ENCODE assay signal across 26 cellular contexts in the genomic region with DNA sequence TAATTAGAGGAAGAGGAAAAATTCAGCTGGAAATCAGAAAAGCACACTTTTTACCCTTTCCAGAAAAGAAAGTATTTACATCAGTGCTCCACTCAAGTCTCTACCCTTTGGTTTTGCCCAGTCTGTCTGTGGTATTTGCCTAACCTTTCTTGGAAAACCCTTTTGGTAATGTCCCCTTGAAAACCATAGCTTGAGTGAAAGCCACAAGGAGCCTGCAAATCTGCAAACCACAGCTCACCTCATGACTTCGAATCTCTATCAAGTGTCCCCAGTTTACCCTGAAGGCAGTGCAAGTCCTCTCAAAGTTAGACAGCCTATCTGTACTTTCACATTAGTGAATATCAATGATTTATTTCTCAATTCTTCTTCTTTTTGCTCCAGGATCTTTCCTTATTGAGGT.
DNase-seq lines count a peak whose midpoint lies in the region; ATAC-seq and TF ChIP-seq lines count a peak whose summit lies in the region.
"Had no signal": no experiment of that assay in that cellular context is flagged by ENCODE, and none has a peak within 500 bp of the region (broad histone marks: within the 10 kb centered on the region; RNA-seq: fewer than 3 reads in every experiment).

No MANE protein-coding gene starts in this region.

- H2BK120ac ChIP-seq in H9 (ENCODE audit: low read depth, low read length, poor library complexity, severe bottlenecking), result no peak overlapping the region

- no peaks in the 10 kb centered on the region for H3K36me3 ChIP-seq in BE2C
- H3K36me3 ChIP-seq: esophagus muscularis mucosa, gastrocnemius medialis, thoracic aorta had no signal

- H3K27ac Mint-ChIP-seq in H9, result no peak overlapping the region
- H3K27ac Mint-ChIP-seq: stimulated activated naive B cell treated with anti-CD40 and anti-IgM and Interleukin-4, amounts not matched to agents 10 μg/mL and 1 μg/mL and 100 μg/mL, for 72 hours; T-cell had no signal

- H3K27ac ChIP-seq in H9 (ENCODE audit: insufficient read length, low read depth, low read length), result no peak overlapping the region
- H3K27ac ChIP-seq: esophagus muscularis mucosa, gastrocnemius medialis, thoracic aorta had no signal

- no peak overlapping the region for H2BK20ac ChIP-seq in H9 (ENCODE audit: low read depth, low read length, poor library complexity, severe bottlenecking)

- peaks cover 0 to 2% of the 10 kb centered on the region in 2 experiments; a peak in 4 of 5 replicates for H3K9me3 Mint-ChIP-seq in H9
- H3K9me3 Mint-ChIP-seq: activated T-cell treated with anti-CD3 and anti-CD28 coated beads, Interleukin-2, amount 50 U/mL, for 4 hours had no signal

- ATAC-seq in GM18498 (IDR thresholded peaks at IDR 0.05; ENCODE audit: unreplicated experiment) (peak; percentile 45), HG02840 (IDR thresholded peaks at IDR 0.05; ENCODE audit: low FRiP score, unreplicated experiment) (no peak)
- ATAC-seq: activated T-cell treated with anti-CD3 and anti-CD28 coated beads, Interleukin-2, amount 50 U/mL, for 4 hours; gastrocnemius medialis; stimulated activated naive B cell treated with anti-CD40 and anti-IgM and Interleukin-4, amounts not matched to agents 10 μg/mL and 1 μg/mL and 100 μg/mL, for 72 hours; T-cell had no signal

- no peak overlapping the region for H3K56ac ChIP-seq in H9 (ENCODE audit: insufficient read length, low read depth, low read length)

- no peak overlapping the region for H3T11ph ChIP-seq in H9 (ENCODE audit: low read length)

- H4K91ac ChIP-seq in H9 (ENCODE audit: insufficient read length, low read depth, low read length), result no peak overlapping the region

- no peak overlapping the region for H3K4me3 ChIP-seq in BE2C (ENCODE audit: low read depth, low read length)
- H3K4me3 ChIP-seq: esophagus muscularis mucosa, gastrocnemius medialis, lung, thoracic aorta had no signal

- H3K79me1 ChIP-seq in H9 (ENCODE audit: insufficient read depth, low read depth, low read length, poor library complexity, severe bottlenecking), result no peaks in the 10 kb centered on the region

- no peak overlapping the region for H3K14ac ChIP-seq in H9 (ENCODE audit: insufficient read depth, low read length)

- DNase-seq in H9 (no peak), M059J (ENCODE audit: low read depth) (peak; percentile 88), dedifferentiated amniotic fluid mesenchymal stem cell (ENCODE audit: extremely low spot score) (peak; percentile 12), BE2C (no peak), hepatic stellate cell (ENCODE audit: low spot score) (no peak), cerebellar nuclear complex (lab: John Stamatoyannopoulos, UW) (no peak)
- DNase-seq: activated naive CD4-positive, alpha-beta T cell treated with anti-CD3 and anti-CD28 coated beads, Interleukin-2, amount 50 U/mL, for 16 hours; activated T-cell treated with anti-CD3 and anti-CD28 coated beads, Interleukin-2, amount 50 U/mL, for 4 hours; aorta; CD4-positive, CD25-positive, alpha-beta regulatory T cell; DMS 273 treated with DMSO at 0.1 percent for 48 hours; effector CD8-positive, alpha-beta T cell; gastrocnemius medialis; NCI-H1092 treated with DMSO at 0.1 percent for 48 hours; NCI-H1930; NCI-H226; NCI-H748 treated with DMSO at 0.1 percent for 48 hours; SHP77 treated with DMSO at 0.1 percent for 48 hours; stimulated activated CD4-positive, alpha-beta T cell treated with anti-CD3 and anti-CD28 coated beads, Interleukin-2, amount 100 ng/mL, for 48 hours; stimulated activated naive B cell treated with anti-CD40 and anti-IgM and Interleukin-4, amounts not matched to agents 10 μg/mL and 1 μg/mL and 100 μg/mL, for 72 hours; T-cell had no signal

- no peak overlapping the region for H2BK15ac ChIP-seq in H9 (ENCODE audit: low read depth, low read length)

- no peak overlapping the region for H3K18ac ChIP-seq in H9 (ENCODE audit: insufficient read length, low read depth, low read length)

- no peaks in the 10 kb centered on the region for H3K4me1 ChIP-seq in H9 (ENCODE audit: insufficient read depth, low read length)
- no peaks in the 10 kb centered on the region for H3K4me1 ChIP-seq in BE2C
- H3K4me1 ChIP-seq: gastrocnemius medialis had no signal

- H3K27me3 Mint-ChIP-seq in H9 (ENCODE audit: low read depth), result no peaks in the 10 kb centered on the region
- H3K27me3 Mint-ChIP-seq: CD4-positive, CD25-positive, alpha-beta regulatory T cell; stimulated activated naive B cell treated with anti-CD40 and anti-IgM and Interleukin-4, amounts not matched to agents 10 μg/mL and 1 μg/mL and 100 μg/mL, for 72 hours had no signal

- H3K79me2 ChIP-seq in H9 (ENCODE audit: insufficient read depth, low read length), result no peaks in the 10 kb centered on the region

- no peak overlapping the region for H3K4me2 ChIP-seq in H9 (ENCODE audit: insufficient read depth, insufficient read length, low read length)

- H3K36me3 Mint-ChIP-seq in H9 (ENCODE audit: insufficient read depth in 1 of 3, low read depth in 3 of 3), result 0 out of 7 replicates have a peak, but pooled peaks cover 0 to 3% (median 0%) of the 10 kb centered on the region in 3 experiments
- H3K36me3 Mint-ChIP-seq: CD4-positive, CD25-positive, alpha-beta regulatory T cell; stimulated activated naive B cell treated with anti-CD40 and anti-IgM and Interleukin-4, amounts not matched to agents 10 μg/mL and 1 μg/mL and 100 μg/mL, for 72 hours; T-cell had no signal

- peak overlapping the region; percentile 8 for H2AFZ ChIP-seq in H9 (ENCODE audit: low read length)

- TF ChIP-seq CTCF in H9 (conservative IDR thresholded peaks at IDR 0.05) (no peak), BE2C (IDR thresholded peaks at IDR 0.05; ENCODE audit: low read depth, low read length) (no peak)

- no peak overlapping the region for H2AK5ac ChIP-seq in H9 (ENCODE audit: insufficient read length, low read length)

- no peak overlapping the region for H3K4me3 Mint-ChIP-seq in H9
- H3K4me3 Mint-ChIP-seq: activated T-cell treated with anti-CD3 and anti-CD28 coated beads, Interleukin-2, amount 50 U/mL, for 4 hours; CD4-positive, CD25-positive, alpha-beta regulatory T cell; stimulated activated naive B cell treated with anti-CD40 and anti-IgM and Interleukin-4, amounts not matched to agents 10 μg/mL and 1 μg/mL and 100 μg/mL, for 72 hours; T-cell had no signal

- H3K9ac ChIP-seq in H9 (ENCODE audit: extremely low read depth, insufficient read length, low read length), result no peak overlapping the region

- no peak overlapping the region for H2BK5ac ChIP-seq in H9 (ENCODE audit: insufficient read length, low read length)

- H3K9me3 ChIP-seq in H9 (ENCODE audit: control insufficient read depth, low read depth, low read length) (no peaks in the 10 kb centered on the region), BE2C (no peaks in the 10 kb centered on the region)
- H3K9me3 ChIP-seq: esophagus muscularis mucosa, gastrocnemius medialis, thoracic aorta had no signal

- no peaks in the 10 kb centered on the region for H3K23me2 ChIP-seq in H9 (ENCODE audit: insufficient read length, low read depth, low read length, poor library complexity, severe bottlenecking)

- no peaks in the 10 kb centered on the region for H4K20me1 ChIP-seq in H9 (ENCODE audit: control insufficient read depth, insufficient read depth, insufficient read length)

- peaks cover 0 to 3% of the 10 kb centered on the region in 2 experiments; a peak in 2 of 4 replicates for H3K4me1 Mint-ChIP-seq in H9
- H3K4me1 Mint-ChIP-seq: CD4-positive, CD25-positive, alpha-beta regulatory T cell; stimulated activated naive B cell treated with anti-CD40 and anti-IgM and Interleukin-4, amounts not matched to agents 10 μg/mL and 1 μg/mL and 100 μg/mL, for 72 hours; T-cell had no signal

- no peak overlapping the region for H4K5ac ChIP-seq in H9 (ENCODE audit: insufficient read length, low read depth, low read length)

- H3K23ac ChIP-seq in H9 (ENCODE audit: insufficient read length, low read depth, low read length), result no peak overlapping the region

- no peaks in the 10 kb centered on the region for H3K27me3 ChIP-seq in H9 (ENCODE audit: insufficient read depth, low read length)
- no peaks in the 10 kb centered on the region for H3K27me3 ChIP-seq in BE2C
- H3K27me3 ChIP-seq: esophagus muscularis mucosa, gastrocnemius medialis had no signal

- WGBS in H9 (ENCODE audit: extremely low coverage, insufficient read length, low lambda C conversion rate), result no CpG with 5 or more reads among the region's 1 CpG

- H4K8ac ChIP-seq in H9 (replicated peaks; ENCODE audit: insufficient read length, low read depth, low read length), result no peak overlapping the region

- no peak overlapping the region for H2BK12ac ChIP-seq in H9 (ENCODE audit: insufficient read length, low read depth, low read length)

- no peak overlapping the region for H3K4ac ChIP-seq in H9 (ENCODE audit: low read depth, low read length)

Comparison
In these comparisons a context has a peak if more than half of its experiments do, and no peak if none do; other contexts are left out.
1. DNase-seq: peak in M059J (single experiment) and dedifferentiated amniotic fluid mesenchymal stem cell (single experiment); none in H9 (single experiment), BE2C (single experiment), hepatic stellate cell (single experiment) and cerebellar nuclear complex (0 of 2).